ENCODE assay signal across 24 cellular contexts in the genomic region with DNA sequence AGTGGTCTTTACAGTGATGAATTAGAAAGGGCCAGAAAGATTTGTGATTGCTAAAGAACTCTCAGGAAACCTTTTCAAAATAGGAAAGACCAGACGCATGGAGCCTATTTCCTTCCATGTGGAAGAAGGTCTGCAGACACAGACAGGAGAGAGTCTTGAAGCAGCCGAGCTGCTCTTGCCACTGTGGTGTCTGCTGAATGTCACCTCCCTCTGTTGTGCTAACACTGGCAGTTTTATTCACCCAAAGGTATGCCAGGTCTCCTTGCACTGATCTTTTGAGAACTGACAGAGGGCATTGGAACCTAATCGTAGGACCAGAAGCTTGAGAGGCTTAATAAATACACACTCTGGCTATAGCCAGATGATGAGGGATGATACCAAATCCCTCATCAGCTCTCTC.
"Had no signal": no experiment of that assay in that cellular context is flagged by ENCODE, and none has a peak within 500 bp of the region (broad histone marks: within the 10 kb centered on the region; RNA-seq: fewer than 3 reads in every experiment).

No MANE protein-coding gene starts in this region.

- ATAC-seq: natural killer cell; pancreas; right cardiac atrium; right lobe of liver; stimulated activated effector memory CD8-positive, alpha-beta T cell treated with anti-CD3 and anti-CD28 coated beads, Interleukin-12 subunit alpha, Interleukin-12 subunit beta, amount 100 ng/mL, for 72 hours; stimulated activated naive B cell treated with anti-CD40 and anti-IgM and Interleukin-4, amounts not matched to agents 10 μg/mL and 1 μg/mL and 100 μg/mL, for 72 hours had no signal

- H3K4me3 ChIP-seq: pancreas, prostate gland, right lobe of liver, sigmoid colon, stomach, thoracic aorta, thyroid gland, tibial nerve, upper lobe of left lung, vagina had no signal

- H3K36me3 ChIP-seq: neutrophil, pancreas, prostate gland, right lobe of liver, sigmoid colon, stomach, thoracic aorta, thyroid gland, tibial nerve, upper lobe of left lung, vagina had no signal

- H3K4me1 ChIP-seq: pancreas, prostate gland, right lobe of liver, stomach, thyroid gland, tibial nerve, upper lobe of left lung, vagina had no signal

- H3K27me3 ChIP-seq: pancreas, right lobe of liver, sigmoid colon, stomach, thyroid gland, tibial nerve, upper lobe of left lung, vagina had no signal

- H3K27ac ChIP-seq: neutrophil, pancreas, prostate gland, right lobe of liver, stomach, thoracic aorta, thyroid gland, tibial nerve, upper lobe of left lung, vagina had no signal

- H3K9me3 ChIP-seq: neutrophil, pancreas, prostate gland, right lobe of liver, sigmoid colon, stomach, thoracic aorta, thyroid gland, tibial nerve, upper lobe of left lung, vagina had no signal

- FAIRE-seq: pancreas, small intestine, urothelium cell line had no signal

- DNase-seq: natural killer cell; nucleus accumbens; pancreas; right cardiac atrium; right lobe of liver; sigmoid colon; small intestine; stimulated activated CD4-positive, alpha-beta T cell treated with anti-CD3 and anti-CD28 coated beads, Interleukin-15, amount 100 ng/mL, for 24 hours; stimulated activated CD4-positive, alpha-beta T cell treated with anti-CD3 and anti-CD28 coated beads, Interleukin-2, amount 100 ng/mL, for 24 hours; stimulated activated CD4-positive, alpha-beta T cell treated with anti-CD3 and anti-CD28 coated beads, Interleukin-2, amount 100 ng/mL, for 48 hours; stimulated activated CD4-positive, alpha-beta T cell treated with anti-CD3 and anti-CD28 coated beads, Interleukin-4, amount 100 ng/mL, for 24 hours; stimulated activated naive B cell treated with anti-CD40 and anti-IgM and Interleukin-4, amounts not matched to agents 10 μg/mL and 1 μg/mL and 100 μg/mL, for 72 hours; stimulated activated naive CD4-positive, alpha-beta T cell treated with Interleukin-2 at 50 U/mL for 16 hours; stomach; thyroid gland; trophoblast cell; upper lobe of left lung had no signal
